Comparison of ENCODE assay signal across 22 cellular contexts in the genomic region with DNA sequence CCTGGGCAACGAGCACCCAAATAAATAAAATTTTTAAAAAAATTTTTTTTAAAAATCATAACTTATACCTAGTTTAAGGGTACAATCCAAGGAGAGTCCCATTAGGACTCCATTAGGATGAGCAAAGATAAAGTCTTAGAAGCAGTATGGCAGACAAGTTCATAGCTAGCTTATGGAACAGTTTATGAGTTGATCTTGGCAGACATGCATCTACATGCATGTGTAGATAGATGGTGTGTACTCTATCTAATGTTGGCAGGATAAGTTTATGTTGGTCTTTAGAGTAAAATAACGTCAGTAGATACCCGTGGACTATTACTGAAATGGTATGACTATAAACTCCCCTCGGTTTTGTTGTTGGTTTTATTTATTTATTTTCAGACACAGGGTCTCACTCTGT. TPM values are rescaled to one million over a fixed set of nuclear protein-coding genes. Genes with fewer than 3 reads are reported as not detected.
A peak's percentile ranks its signal among the peaks of the same experiment; 100 is the strongest.
DNase-seq lines count a peak whose midpoint lies in the region; ATAC-seq and TF ChIP-seq lines count a peak whose summit lies in the region.
"Had no signal": no experiment of that assay in that cellular context is flagged by ENCODE, and none has a peak within 500 bp of the region (broad histone marks: within the 10 kb centered on the region; RNA-seq: fewer than 3 reads in every experiment).

No MANE protein-coding gene starts in this region.

- H3K27me3 ChIP-seq in SK-N-SH (ENCODE audit: insufficient read depth) (no peaks in the 10 kb centered on the region), Peyer's patch (no peaks in the 10 kb centered on the region), hepatocyte (no peaks in the 10 kb centered on the region), spleen (replicated peaks in 1 of 7) (no peaks in the 10 kb centered on the region)
- H3K27me3 ChIP-seq: heart left ventricle, neural progenitor cell, testis had no signal

- H3K4me2 ChIP-seq in SK-N-SH (no peak overlapping the region), hepatocyte (peak overlapping the region; percentile 31)
- H3K4me2 ChIP-seq: neural progenitor cell had no signal

- no peak for ATAC-seq in SK-N-SH treated with all-trans-retinoic acid at 6 μM for 48 hours
- ATAC-seq: activated CD8-positive, alpha-beta T cell treated with anti-CD3 and anti-CD28 coated beads, Interleukin-2, amount 10 ng/mL, durations not matched to agents 7 days and 5 days had no signal

- TF ChIP-seq RAD21 in SK-N-SH (IDR thresholded peaks at IDR 0.05; ENCODE audit: low read length), result no peak

- H3K9me3 ChIP-seq in SK-N-SH, result no peaks in the 10 kb centered on the region
- H3K9me3 ChIP-seq in Peyer's patch, result no peaks in the 10 kb centered on the region
- H3K9me3 ChIP-seq in hepatocyte (ENCODE audit: low read depth), result no peaks in the 10 kb centered on the region
- H3K9me3 ChIP-seq in spleen, result no peaks in the 10 kb centered on the region
- H3K9me3 ChIP-seq: heart left ventricle, testis had no signal

- TF ChIP-seq POLR2A in Peyer's patch (IDR thresholded peaks at IDR 0.05), result no peak
- TF ChIP-seq POLR2A in spleen (IDR thresholded peaks at IDR 0.05), result no peak

- intact Hi-C loops in spleen (cut with DNase I; ENCODE audit: low total_unique reads), result no loop called here

- no peak overlapping the region for H3K9ac ChIP-seq in SK-N-SH
- H3K9ac ChIP-seq: neural progenitor cell had no signal

- 0 out of 2 replicates have a peak overlapping the region, but pooled peaks have one; percentile 77 for H2AFZ ChIP-seq in SK-N-SH (ENCODE audit: low read depth)
- no peak overlapping the region for H2AFZ ChIP-seq in hepatocyte
- H2AFZ ChIP-seq: neural progenitor cell had no signal

- H3K4me1 ChIP-seq in SK-N-SH (ENCODE audit: control insufficient read depth in 1 of 2, insufficient read depth in 2 of 2, low read depth in 1 of 2, low read length in 1 of 2) (peaks cover 10 to 22% of the 10 kb centered on the region in 2 experiments), Peyer's patch (peaks cover 0 to 12% (median 0%) of the 10 kb centered on the region in 4 donors), hepatocyte (ENCODE audit: insufficient read depth) (peaks cover 9% of the 10 kb centered on the region), spleen (peaks cover 0 to 4% (median 0%) of the 10 kb centered on the region in 6 donors)
- H3K4me1 ChIP-seq: neural progenitor cell, testis had no signal

- H3K9me2 ChIP-seq in SK-N-SH (no peaks in the 10 kb centered on the region), hepatocyte (replicated peaks; ENCODE audit: insufficient read depth) (no peaks in the 10 kb centered on the region)

- no peaks in the 10 kb centered on the region for H4K20me1 ChIP-seq in SK-N-SH (ENCODE audit: insufficient read depth)
- H4K20me1 ChIP-seq in hepatocyte (ENCODE audit: insufficient read depth, poor library complexity, severe bottlenecking), result no peaks in the 10 kb centered on the region

- peaks cover 35% of the 10 kb centered on the region for H3F3A ChIP-seq in SK-N-SH (replicated peaks; ENCODE audit: insufficient read depth)

- H3K36me3 ChIP-seq in SK-N-SH (replicated peaks in 1 of 2; ENCODE audit: control insufficient read depth in 1 of 2, insufficient read depth in 2 of 2, low read length in 1 of 2), result peaks cover 3 to 4% of the 10 kb centered on the region in 2 experiments
- peaks cover 0 to 5% (median 0%) of the 10 kb centered on the region in 3 donors for H3K36me3 ChIP-seq in Peyer's patch
- no peaks in the 10 kb centered on the region for H3K36me3 ChIP-seq in hepatocyte (replicated peaks; ENCODE audit: insufficient read depth, low read depth)
- peaks cover 0 to 87% (median 14%) of the 10 kb centered on the region in 6 donors for H3K36me3 ChIP-seq in spleen

- TF ChIP-seq CTCF in SK-N-SH (IDR thresholded peaks at IDR 0.05), result no peak
- no peak for TF ChIP-seq CTCF in Peyer's patch (IDR thresholded peaks at IDR 0.05)
- no peak for TF ChIP-seq CTCF in hepatocyte (IDR thresholded peaks at IDR 0.05; ENCODE audit: poor library complexity)
- no peak for TF ChIP-seq CTCF in spleen (IDR thresholded peaks at IDR 0.05 in 8 of 11, conservative IDR thresholded peaks at IDR 0.05 in 3 of 11)

- H3K27ac ChIP-seq in SK-N-SH (ENCODE audit: low read depth in 2 of 2, low read length in 1 of 2), result peak overlapping the region; percentile 74 to 79; a peak in 3 of 4 replicates
- H3K27ac ChIP-seq in Peyer's patch, result peak overlapping the region in 3 of 4 donors; percentile 41 to 68 (median 66)
- H3K27ac ChIP-seq in hepatocyte, result peak overlapping the region; percentile 88
- H3K27ac ChIP-seq in spleen, result peak overlapping the region in 6 of 8 donors; percentile 26 to 71 (median 58)
- H3K27ac ChIP-seq: HL-60, neural progenitor cell, testis had no signal

- TF ChIP-seq EP300 in SK-N-SH (IDR thresholded peaks at IDR 0.05; ENCODE audit: borderline replicate concordance in 1 of 2, low read depth in 1 of 2, low read length in 1 of 2), result no peak

- no peak for DNase-seq in SK-N-SH
- DNase-seq in Peyer's patch, result no peak
- DNase-seq in hepatocyte (ENCODE audit: low spot score), result no peak
- no peak for DNase-seq in spleen
- DNase-seq in activated CD4-positive, alpha-beta T cell treated with anti-CD3 and anti-CD28 coated beads for 4 hours, result no peak
- DNase-seq in activated naive CD4-positive, alpha-beta T cell treated with Interleukin-2 at 50 U/mL for 16 hours, result no peak
- DNase-seq in SW 1271 (lab: John Stamatoyannopoulos, UW), result no peak
- DNase-seq: activated CD4-positive, CD25-positive, alpha-beta regulatory T cell; activated CD8-positive, alpha-beta T cell treated with anti-CD3 and anti-CD28 coated beads, Interleukin-2, amount 10 ng/mL, durations not matched to agents 7 days and 5 days; activated gamma-delta T cell; GOT3; heart left ventricle; MM.1S; NCI-H1436 treated with DMSO at 0.1 percent for 48 hours; NCI-H524; RPMI8226; stimulated activated CD4-positive, alpha-beta T cell treated with anti-CD3 and anti-CD28 coated beads, Interleukin-4, amount 100 ng/mL, for 1 hour; stimulated activated naive CD4-positive, alpha-beta T cell; testis had no signal

- H3K79me2 ChIP-seq in SK-N-SH (ENCODE audit: insufficient read depth), result no peaks in the 10 kb centered on the region
- no peaks in the 10 kb centered on the region for H3K79me2 ChIP-seq in hepatocyte

- H3K4me3 ChIP-seq in SK-N-SH (ENCODE audit: low read depth in 2 of 2, low read length in 1 of 2) (no peak overlapping the region), Peyer's patch (no peak overlapping the region), hepatocyte (no peak overlapping the region), spleen (no peak overlapping the region)
- H3K4me3 ChIP-seq: heart left ventricle, neural progenitor cell, testis had no signal

- WGBS in SK-N-SH (ENCODE audit: low lambda C conversion rate), result 95% methylated on average over 4 of the region's 4 CpGs
- 98% methylated on average over 4 of the region's 4 CpGs for WGBS in hepatocyte (ENCODE audit: low lambda C conversion rate, missing lambda C conversion rate)
- WGBS in spleen, 5 donors, result 95 to 99% (median 98%) methylated on average over 4 of the region's 4 CpGs

- CTCF ChIA-PET in SK-N-SH (lab: Yijun Ruan, JAX), result no interaction called here

- POLR2A ChIA-PET in SK-N-SH (lab: Yijun Ruan, JAX), result no interaction called here

TF ChIP-seq in SK-N-SH, 30 proteins besides CTCF, POLR2A, EP300 and RAD21:
- no peak for TF ChIP-seq CHD2 (IDR thresholded peaks at IDR 0.05; ENCODE audit: low read length, partially characterized antibody)
- no peak for TF ChIP-seq EZH2phosphoT487 (IDR thresholded peaks at IDR 0.05; ENCODE audit: borderline replicate concordance, low read depth)
- no peak for TF ChIP-seq RXRA (IDR thresholded peaks at IDR 0.05; ENCODE audit: borderline replicate concordance, low read depth)
- TF ChIP-seq FOXM1 (IDR thresholded peaks at IDR 0.05; ENCODE audit: low read depth), result no peak

TF ChIP-seq in SK-N-SH treated with all-trans-retinoic acid at 6 μM for 48 hours, 23 proteins besides CTCF, POLR2A, EP300 and RAD21 (continues in another document):
- no peak for TF ChIP-seq TSHZ2 (CRISPR knock-in tag; IDR thresholded peaks at IDR 0.05)
- no peak for TF ChIP-seq ARNTL (CRISPR knock-in tag; IDR thresholded peaks at IDR 0.05; ENCODE audit: borderline replicate concordance, low read depth)
- TF ChIP-seq CSDC2 (CRISPR knock-in tag; IDR thresholded peaks at IDR 0.05), result no peak
- no peak for TF ChIP-seq ZNF70 (CRISPR knock-in tag; IDR thresholded peaks at IDR 0.05)

RNA-seq across cellular contexts. Expression of gene NSUN6, which starts 40.2 kb away (rescaled TPM):
- polyA plus RNA-seq in SK-N-SH (2012; rRNA removed), result 5.3 and 7.8 TPM in 2 replicates
- 5.7 and 6.6 TPM in 2 replicates for polyA plus RNA-seq in SK-N-SH (2012; cell fraction: cytosol; rRNA removed)
- polyA plus RNA-seq in SK-N-SH (2012; cell fraction: nucleus; rRNA removed), result 8.7 and 16.3 TPM in 2 replicates
- total RNA-seq in Peyer's patch, result 10 to 100 TPM; 14.9 to 27.2 (median 22.3) TPM
- 14.6 and 18.9 TPM in 2 replicates for total RNA-seq in hepatocyte
- polyA plus RNA-seq in hepatocyte, result 12.2 and 12.3 TPM in 2 replicates
- 10 to 100 TPM; 12.4 to 25.8 (median 20.9) TPM for total RNA-seq in spleen
- polyA plus RNA-seq in spleen, result 10 to 100 TPM in 2 of 3 donors, 1 to 10 TPM in 1; 6.4 to 10.9 (median 10.4) TPM

RNA-seq across cellular contexts. Expression of gene ARL5B, which starts 48.1 kb away (rescaled TPM):
- polyA plus RNA-seq in SK-N-SH (2012; rRNA removed) (4.9 and 6.6 TPM in 2 replicates), hepatocyte (20.5 and 21.5 TPM in 2 replicates), spleen (1 to 10 TPM; 1.7 to 3.2 (median 2.6) TPM)
- polyA plus RNA-seq in SK-N-SH (2012; cell fraction: cytosol; rRNA removed), result 6.1 and 8.5 TPM in 2 replicates
- polyA plus RNA-seq in SK-N-SH (2012; cell fraction: nucleus; rRNA removed), result 6.2 and 19.5 TPM in 2 replicates
- total RNA-seq in Peyer's patch (10 to 100 TPM in 3 of 4 donors, 1 to 10 TPM in 1; 9.1 to 24.0 (median 15.2) TPM), hepatocyte (90.5 and 95.2 TPM in 2 replicates), spleen (10 to 100 TPM in 5 of 7 donors, 1 to 10 TPM in 2; 9.4 to 18.3 (median 13.0) TPM)
